In the genomic region with DNA sequence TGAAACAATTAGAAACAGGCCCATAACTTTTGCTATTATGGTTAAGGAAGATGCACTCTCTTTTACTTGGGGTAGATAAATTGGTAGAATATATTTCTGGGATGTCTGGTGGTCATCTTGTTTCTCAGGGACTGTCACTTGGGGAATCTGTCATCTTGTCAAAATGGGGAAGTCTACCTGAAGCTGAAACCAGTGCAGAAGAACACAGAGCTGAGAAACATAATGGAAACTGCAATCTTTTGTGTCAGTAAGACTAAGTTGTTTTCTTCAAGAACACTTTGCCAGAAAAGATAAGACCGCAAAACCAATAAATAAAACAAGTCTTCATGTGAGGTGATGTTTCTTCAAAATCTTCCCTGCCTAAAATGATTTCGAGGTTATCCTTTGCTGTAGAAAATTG, we compare ENCODE assay signal across 1 cellular context.
A peak's percentile ranks its signal among the peaks of the same experiment; 100 is the strongest.
TF ChIP-seq lines count a peak whose summit lies in the region.

No MANE protein-coding gene starts in this region.

TF ChIP-seq in GM12878, 131 proteins besides CTCF, POLR2A, EP300 and RAD21 (continued from another document):
- TF ChIP-seq YY1 (IDR thresholded peaks at IDR 0.05; ENCODE audit: low read depth, low read length) (0 out of 2 replicates have a peak, but pooled peaks have one; percentile 9), SPI1 (IDR thresholded peaks at IDR 0.05; ENCODE audit: borderline replicate concordance, insufficient read depth, low read depth, low read length) (peak; percentile 77), HCFC1 (IDR thresholded peaks at IDR 0.05; ENCODE audit: low read length) (no peak), MTA2 (IDR thresholded peaks at IDR 0.05; ENCODE audit: low read depth) (no peak), IKZF1 (conservative IDR thresholded peaks at IDR 0.05) (peak; percentile 6; the same call in 1 of the 2 replicates), BRCA1 (IDR thresholded peaks at IDR 0.05; ENCODE audit: low read depth, low read length) (no peak), SUZ12 (IDR thresholded peaks at IDR 0.05; ENCODE audit: unreplicated experiment) (no peak), ZNF274 (IDR thresholded peaks at IDR 0.05; ENCODE audit: insufficient read depth, insufficient read length) (no peak), CHD4 (IDR thresholded peaks at IDR 0.05) (no peak), MXI1 (IDR thresholded peaks at IDR 0.05; ENCODE audit: low read depth, low read length) (no peak), ASH2L (IDR thresholded peaks at IDR 0.05; ENCODE audit: borderline replicate concordance, low read depth) (no peak), ZNF207 (IDR thresholded peaks at IDR 0.05; ENCODE audit: borderline replicate concordance) (no peak), NFXL1 (IDR thresholded peaks at IDR 0.05; ENCODE audit: borderline replicate concordance) (no peak), HDAC6 (IDR thresholded peaks at IDR 0.05; ENCODE audit: unreplicated experiment) (no peak), CREM (IDR thresholded peaks at IDR 0.05; ENCODE audit: low read depth) (no peak), PML (IDR thresholded peaks at IDR 0.05; ENCODE audit: low read length) (no peak), FOXK2 (IDR thresholded peaks at IDR 0.05) (no peak), ZNF687 (IDR thresholded peaks at IDR 0.05) (no peak)
- TF ChIP-seq, protein P1, sequence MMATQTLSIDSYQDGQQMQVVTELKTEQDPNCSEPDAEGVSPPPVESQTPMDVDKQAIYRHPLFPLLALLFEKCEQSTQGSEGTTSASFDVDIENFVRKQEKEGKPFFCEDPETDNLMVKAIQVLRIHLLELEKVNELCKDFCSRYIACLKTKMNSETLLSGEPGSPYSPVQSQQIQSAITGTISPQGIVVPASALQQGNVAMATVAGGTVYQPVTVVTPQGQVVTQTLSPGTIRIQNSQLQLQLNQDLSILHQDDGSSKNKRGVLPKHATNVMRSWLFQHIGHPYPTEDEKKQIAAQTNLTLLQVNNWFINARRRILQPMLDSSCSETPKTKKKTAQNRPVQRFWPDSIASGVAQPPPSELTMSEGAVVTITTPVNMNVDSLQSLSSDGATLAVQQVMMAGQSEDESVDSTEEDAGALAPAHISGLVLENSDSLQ (IDR thresholded peaks at IDR 0.05), result peak; percentile 34; the same call in 1 of the 2 replicates
- TF ChIP-seq, protein P2, sequence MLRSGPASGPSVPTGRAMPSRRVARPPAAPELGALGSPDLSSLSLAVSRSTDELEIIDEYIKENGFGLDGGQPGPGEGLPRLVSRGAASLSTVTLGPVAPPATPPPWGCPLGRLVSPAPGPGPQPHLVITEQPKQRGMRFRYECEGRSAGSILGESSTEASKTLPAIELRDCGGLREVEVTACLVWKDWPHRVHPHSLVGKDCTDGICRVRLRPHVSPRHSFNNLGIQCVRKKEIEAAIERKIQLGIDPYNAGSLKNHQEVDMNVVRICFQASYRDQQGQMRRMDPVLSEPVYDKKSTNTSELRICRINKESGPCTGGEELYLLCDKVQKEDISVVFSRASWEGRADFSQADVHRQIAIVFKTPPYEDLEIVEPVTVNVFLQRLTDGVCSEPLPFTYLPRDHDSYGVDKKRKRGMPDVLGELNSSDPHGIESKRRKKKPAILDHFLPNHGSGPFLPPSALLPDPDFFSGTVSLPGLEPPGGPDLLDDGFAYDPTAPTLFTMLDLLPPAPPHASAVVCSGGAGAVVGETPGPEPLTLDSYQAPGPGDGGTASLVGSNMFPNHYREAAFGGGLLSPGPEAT (IDR thresholded peaks at IDR 0.05; ENCODE audit: low read depth), result no peak
TF ChIP-seq in GM12878: peak in this region for 4.
